36 cellular contexts compared by ENCODE assay signal in genomic region chr14:60058087-60058486, GRCh38.
"Had no signal": no experiment of that assay in that cellular context is flagged by ENCODE, and none has a peak within 500 bp of the region (broad histone marks: within the 10 kb centered on the region; RNA-seq: fewer than 3 reads in every experiment).

No MANE protein-coding gene starts in this region.

- H3K36me3 ChIP-seq: adrenal gland, brain microvascular endothelial cell, breast epithelium had no signal

- H3K27me3 Mint-ChIP-seq: activated naive CD8-positive, alpha-beta T cell treated with anti-CD3 and anti-CD28 coated beads for 36 hours had no signal

- H3K9me3 Mint-ChIP-seq: activated B cell treated with CpG ODN at 0.5 μM for 24 hours; activated CD4-positive, alpha-beta memory T cell treated with anti-CD3 and anti-CD28 coated beads for 36 hours; activated CD4-positive, alpha-beta T cell treated with anti-CD3 and anti-CD28 coated beads, Interleukin-2, amount 10 ng/mL, durations not matched to agents 24 days and 14 days; activated CD8-positive, alpha-beta T cell treated with anti-CD3 and anti-CD28 coated beads for 36 hours; activated naive CD4-positive, alpha-beta T cell treated with anti-CD3 and anti-CD28 coated beads for 36 hours; activated naive CD4-positive, alpha-beta T cell treated with anti-CD3 and anti-CD28 coated beads, Interleukin-2, amount 50 U/mL, for 72 hours; activated naive CD8-positive, alpha-beta T cell treated with anti-CD3 and anti-CD28 coated beads for 36 hours; activated T-cell treated with anti-CD3 and anti-CD28 coated beads, Interleukin-2, amount 50 U/mL, for 4 hours; activated T-cell treated with anti-CD3 and anti-CD28 coated beads, Interleukin-2, amount 50 U/mL, for 72 hours; activated T-helper 1 cell treated with anti-CD3 and anti-CD28 coated beads, Interleukin-12 subunit alpha, Interleukin-12 subunit beta, Interleukin-2, Interleukin-4 antibody, amounts not matched to agents 30 ng/mL and 10 ng/mL and 1 ng/mL, durations not matched to agents 14 hours and 24 hours and 36 hours; activated T-helper 17 cell treated with anti-CD3 and anti-CD28 coated beads, Interleukin-2, amount 50 U/mL, for 72 hours; T-helper 2 cell treated with Interferon-gamma antibody and Interleukin-4, amounts not matched to agents 5 μg/mL and 100 μg/mL, for 36 hours had no signal

- H3K4me3 ChIP-seq: adrenal gland, body of pancreas, breast epithelium had no signal

- FAIRE-seq: astrocyte, colon, TTC549 had no signal

- H3K27ac ChIP-seq: adrenal gland, body of pancreas, brain microvascular endothelial cell, breast epithelium, VCaP had no signal

- ATAC-seq: activated CD8-positive, alpha-beta T cell treated with anti-CD3 and anti-CD28 coated beads for 36 hours; activated naive CD4-positive, alpha-beta T cell treated with anti-CD3 and anti-CD28 coated beads, Interleukin-2, amount 50 U/mL, for 72 hours; activated T-cell treated with anti-CD3 and anti-CD28 coated beads, Interleukin-2, amount 50 U/mL, for 4 hours; activated T-cell treated with anti-CD3 and anti-CD28 coated beads, Interleukin-2, amount 50 U/mL, for 72 hours; activated T-helper 17 cell treated with anti-CD3 and anti-CD28 coated beads, Interleukin-2, amount 50 U/mL, for 72 hours; body of pancreas had no signal

- H3K4me3 Mint-ChIP-seq: activated B cell treated with CpG ODN at 0.5 μM for 24 hours; activated CD4-positive, alpha-beta memory T cell treated with anti-CD3 and anti-CD28 coated beads for 36 hours; activated CD4-positive, alpha-beta T cell treated with anti-CD3 and anti-CD28 coated beads, Interleukin-2, amount 10 ng/mL, durations not matched to agents 24 days and 14 days; activated CD8-positive, alpha-beta T cell treated with anti-CD3 and anti-CD28 coated beads for 36 hours; activated naive CD4-positive, alpha-beta T cell treated with anti-CD3 and anti-CD28 coated beads for 36 hours; activated naive CD8-positive, alpha-beta T cell treated with anti-CD3 and anti-CD28 coated beads for 36 hours; activated T-cell treated with anti-CD3 and anti-CD28 coated beads, Interleukin-2, amount 50 U/mL, for 4 hours; activated T-cell treated with anti-CD3 and anti-CD28 coated beads, Interleukin-2, amount 50 U/mL, for 72 hours; activated T-helper 1 cell treated with anti-CD3 and anti-CD28 coated beads, Interleukin-12 subunit alpha, Interleukin-12 subunit beta, Interleukin-2, Interleukin-4 antibody, amounts not matched to agents 30 ng/mL and 10 ng/mL and 1 ng/mL, durations not matched to agents 14 hours and 24 hours and 36 hours; activated T-helper 17 cell treated with anti-CD3 and anti-CD28 coated beads, Interleukin-2, amount 50 U/mL, for 72 hours; T-helper 2 cell treated with Interferon-gamma antibody and Interleukin-4, amounts not matched to agents 5 μg/mL and 100 μg/mL, for 36 hours had no signal

- DNase-seq: activated B cell treated with CpG ODN at 0.5 μM for 24 hours; activated CD4-positive, alpha-beta memory T cell treated with anti-CD3 and anti-CD28 coated beads for 36 hours; activated CD4-positive, alpha-beta T cell treated with anti-CD3 and anti-CD28 coated beads for 4 hours; activated CD4-positive, alpha-beta T cell treated with anti-CD3 and anti-CD28 coated beads, Interleukin-2, amount 10 ng/mL, durations not matched to agents 24 days and 14 days; activated CD4-positive, alpha-beta T cell treated with anti-CD3 and anti-CD28 coated beads, Interleukin-2, amount 50 U/mL, for 1 hour; activated CD4-positive, alpha-beta T cell treated with anti-CD3 and anti-CD28 coated beads, Interleukin-2, amount 50 U/mL, for 4 hours; activated CD4-positive, CD25-positive, alpha-beta regulatory T cell treated with anti-CD3 and anti-CD28 coated beads, Interleukin-2, amount 50 U/mL, for 72 hours; activated CD8-positive, alpha-beta memory T cell treated with anti-CD3 and anti-CD28 coated beads, Interleukin-2, amount 50 U/mL, for 4 hours; activated CD8-positive, alpha-beta T cell treated with anti-CD3 and anti-CD28 coated beads for 36 hours; activated effector memory CD4-positive, alpha-beta T cell treated with anti-CD3 and anti-CD28 coated beads, Interleukin-2, amount 50 U/mL, for 16 hours; activated gamma-delta T cell treated with Interleukin-2 at 50 U/mL for 16 hours; activated naive CD4-positive, alpha-beta T cell; activated naive CD4-positive, alpha-beta T cell treated with anti-CD3 and anti-CD28 coated beads for 36 hours; activated naive CD4-positive, alpha-beta T cell treated with anti-CD3 and anti-CD28 coated beads, Interleukin-2, amount 50 U/mL, for 16 hours; activated naive CD8-positive, alpha-beta T cell treated with anti-CD3 and anti-CD28 coated beads for 36 hours; activated T-cell treated with anti-CD3 and anti-CD28 coated beads for 4 hours; activated T-cell treated with anti-CD3 and anti-CD28 coated beads, Interleukin-2, amount 50 U/mL, for 1 hour; activated T-cell treated with anti-CD3 and anti-CD28 coated beads, Interleukin-2, amount 50 U/mL, for 4 hours; activated T-cell treated with anti-CD3 and anti-CD28 coated beads, Interleukin-2, amount 50 U/mL, for 72 hours; adrenal gland; amniotic stem cell; aorta; body of pancreas; brain microvascular endothelial cell; central memory CD4-positive, alpha-beta T cell; T-helper 2 cell; T-helper 9 cell had no signal

- H3K9me3 ChIP-seq: adrenal gland, body of pancreas, breast epithelium had no signal

- H3K4me1 Mint-ChIP-seq: activated B cell treated with CpG ODN at 0.5 μM for 24 hours; activated CD4-positive, alpha-beta T cell treated with anti-CD3 and anti-CD28 coated beads, Interleukin-2, amount 10 ng/mL, durations not matched to agents 24 days and 14 days; activated T-helper 17 cell treated with anti-CD3 and anti-CD28 coated beads, Interleukin-2, amount 50 U/mL, for 72 hours had no signal

- H3K36me3 Mint-ChIP-seq: activated CD4-positive, alpha-beta memory T cell treated with anti-CD3 and anti-CD28 coated beads for 36 hours; activated naive CD4-positive, alpha-beta T cell treated with anti-CD3 and anti-CD28 coated beads, Interleukin-2, amount 50 U/mL, for 72 hours; activated naive CD8-positive, alpha-beta T cell treated with anti-CD3 and anti-CD28 coated beads for 36 hours had no signal

- H3K27ac Mint-ChIP-seq: activated B cell treated with CpG ODN at 0.5 μM for 24 hours; activated CD4-positive, alpha-beta memory T cell treated with anti-CD3 and anti-CD28 coated beads for 36 hours; activated CD4-positive, alpha-beta T cell treated with anti-CD3 and anti-CD28 coated beads, Interleukin-2, amount 10 ng/mL, durations not matched to agents 24 days and 14 days; activated CD8-positive, alpha-beta T cell treated with anti-CD3 and anti-CD28 coated beads for 36 hours; activated naive CD4-positive, alpha-beta T cell treated with anti-CD3 and anti-CD28 coated beads for 36 hours; activated naive CD4-positive, alpha-beta T cell treated with anti-CD3 and anti-CD28 coated beads, Interleukin-2, amount 50 U/mL, for 72 hours; activated naive CD8-positive, alpha-beta T cell treated with anti-CD3 and anti-CD28 coated beads for 36 hours; activated T-cell treated with anti-CD3 and anti-CD28 coated beads, Interleukin-2, amount 50 U/mL, for 72 hours; activated T-helper 1 cell treated with anti-CD3 and anti-CD28 coated beads, Interleukin-12 subunit alpha, Interleukin-12 subunit beta, Interleukin-2, Interleukin-4 antibody, amounts not matched to agents 30 ng/mL and 10 ng/mL and 1 ng/mL, durations not matched to agents 14 hours and 24 hours and 36 hours; activated T-helper 17 cell treated with anti-CD3 and anti-CD28 coated beads, Interleukin-2, amount 50 U/mL, for 72 hours; T-helper 2 cell treated with Interferon-gamma antibody and Interleukin-4, amounts not matched to agents 5 μg/mL and 100 μg/mL, for 36 hours had no signal

- H3K4me1 ChIP-seq: adrenal gland, body of pancreas, breast epithelium had no signal

- H3K27me3 ChIP-seq: adrenal gland, body of pancreas, brain microvascular endothelial cell, breast epithelium had no signal
